Comparison of ENCODE assay signal across 10 cellular contexts in the genomic region with DNA sequence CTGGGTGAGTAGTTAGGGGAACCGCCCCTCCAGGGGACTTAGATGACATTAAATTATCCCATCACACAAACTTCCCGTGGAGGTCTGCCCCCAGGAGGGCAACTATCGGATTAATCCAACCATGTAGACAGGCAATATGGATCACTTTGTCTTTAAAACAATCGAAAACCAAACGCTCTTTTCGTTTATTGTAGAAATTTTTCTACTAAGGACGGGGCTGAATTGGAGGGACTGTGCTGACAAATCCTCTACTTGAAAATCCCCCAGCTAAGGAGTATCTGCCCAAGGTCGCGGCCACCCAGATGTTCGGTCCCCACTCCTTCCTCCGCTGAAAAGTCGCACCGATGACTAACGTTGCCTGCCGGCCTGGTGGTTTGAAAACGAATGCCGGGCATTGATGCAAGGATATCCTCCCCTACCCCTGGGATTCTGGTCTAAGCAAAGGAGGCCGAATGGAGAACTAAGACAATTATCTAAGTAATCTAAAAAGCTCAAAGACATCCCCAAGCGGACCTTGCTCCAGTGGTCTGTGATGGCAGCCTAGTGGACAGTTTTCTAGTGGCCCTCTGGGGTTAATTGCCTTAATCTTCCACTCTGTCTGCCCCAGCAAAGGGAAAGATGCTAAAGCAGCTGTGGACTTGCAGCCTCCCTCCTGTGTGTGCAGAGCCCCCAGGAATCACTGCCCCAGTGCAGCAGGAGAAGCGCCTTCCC. TPM values are rescaled to one million over a fixed set of nuclear protein-coding genes. Genes with fewer than 3 reads are reported as not detected.
DNase-seq lines count a peak whose midpoint lies in the region; ATAC-seq and TF ChIP-seq lines count a peak whose summit lies in the region.
"Had no signal": no experiment of that assay in that cellular context is flagged by ENCODE, and none has a peak within 500 bp of the region (broad histone marks: within the 10 kb centered on the region; RNA-seq: fewer than 3 reads in every experiment).

No MANE protein-coding gene starts in this region.

- H3K36me3 ChIP-seq in kidney epithelial cell (ENCODE audit: control insufficient read depth, insufficient read depth, low read length): no peaks in the 10 kb centered on the region
- no peaks in the 10 kb centered on the region for H3K36me3 ChIP-seq in suprapubic skin
- H3K36me3 ChIP-seq: Peyer's patch had no signal

- peak; percentile 62 for DNase-seq in activated effector memory CD4-positive, alpha-beta T cell treated with anti-CD3 and anti-CD28 coated beads, Interleukin-2, amount 50 U/mL, for 16 hours
- DNase-seq in activated effector memory CD4-positive, alpha-beta T cell treated with Interleukin-2 at 50 U/mL for 16 hours: no peak
- DNase-seq in UCSD-AML1 (lab: John Stamatoyannopoulos, UW; ENCODE audit: unreplicated experiment) (peak; percentile 34), kidney epithelial cell (ENCODE audit: low read depth) (no peak), suprapubic skin (ENCODE audit: low spot score in 2 of 2) (no peak), NK-92 (lab: John Stamatoyannopoulos, UW; ENCODE audit: unreplicated experiment) (no peak), omental fat pad (ENCODE audit: low spot score) (no peak), NCI-H69 (lab: John Stamatoyannopoulos, UW) (no peak)
- DNase-seq: NCI-H2029 had no signal

- TF ChIP-seq CTCF in kidney epithelial cell (IDR thresholded peaks at IDR 0.05; ENCODE audit: insufficient read depth, low read length, poor library complexity, severe bottlenecking) (no peak), suprapubic skin (IDR thresholded peaks at IDR 0.05) (no peak), omental fat pad (IDR thresholded peaks at IDR 0.05) (no peak)

- no peak for TF ChIP-seq POLR2A in suprapubic skin (IDR thresholded peaks at IDR 0.05)

- ATAC-seq in omental fat pad (ENCODE audit: low FRiP score): no peak

- WGBS in suprapubic skin: 42% methylated on average over 20 of the region's 20 CpGs

- H3K4me1 ChIP-seq in suprapubic skin: peaks cover 54% of the 10 kb centered on the region

- H3K9me3 ChIP-seq in suprapubic skin: no peaks in the 10 kb centered on the region
- H3K9me3 ChIP-seq: Peyer's patch had no signal

- H3K27me3 ChIP-seq in kidney epithelial cell (ENCODE audit: control insufficient read depth, insufficient read depth, low read length) (peaks cover 36% of the 10 kb centered on the region), suprapubic skin (peaks cover 87% of the 10 kb centered on the region)

- no peak for TF ChIP-seq EP300 in suprapubic skin (IDR thresholded peaks at IDR 0.05)

- H3K27ac ChIP-seq in suprapubic skin: no peak overlapping the region
- H3K27ac ChIP-seq: Peyer's patch had no signal

- H3K4me3 ChIP-seq in kidney epithelial cell (ENCODE audit: low read depth, low read length): peak overlapping the region; percentile 38
- H3K4me3 ChIP-seq in suprapubic skin: peak overlapping the region; percentile 71

RNA-seq across cellular contexts. Expression of a gene that starts 3.7 kb away (rescaled TPM):
- total RNA-seq in kidney epithelial cell (26.2 and 27.6 TPM in 2 replicates), suprapubic skin (10 to 100 TPM; 14.5 to 35.8 (median 21.4) TPM), omental fat pad (10 to 100 TPM in 1 of 4 donors, 1 to 10 TPM in 3; 3.8 to 10.1 (median 6.7) TPM)

Comparison
In these comparisons a context has a peak if more than half of its experiments do, and no peak if none do; other contexts are left out.
1. DNase-seq: peak in activated effector memory CD4-positive, alpha-beta T cell treated with anti-CD3 and anti-CD28 coated beads, Interleukin-2, amount 50 U/mL, for 16 hours (single experiment) and UCSD-AML1 (single experiment); none in activated effector memory CD4-positive, alpha-beta T cell treated with Interleukin-2 at 50 U/mL for 16 hours (single experiment), kidney epithelial cell (single experiment), suprapubic skin (0 of 2), NK-92 (single experiment), omental fat pad (single experiment) and NCI-H69 (single experiment).